In genomic region chr2:38586926-38587325, GRCh38 we compare ENCODE assay signal across 1 cellular context.
TF ChIP-seq lines count a peak whose summit lies in the region.

No MANE protein-coding gene starts in this region.

TF ChIP-seq in GM23338, 12 proteins besides CTCF, POLR2A, EP300 and RAD21 (continued from another document):
- TF ChIP-seq, protein P1, sequence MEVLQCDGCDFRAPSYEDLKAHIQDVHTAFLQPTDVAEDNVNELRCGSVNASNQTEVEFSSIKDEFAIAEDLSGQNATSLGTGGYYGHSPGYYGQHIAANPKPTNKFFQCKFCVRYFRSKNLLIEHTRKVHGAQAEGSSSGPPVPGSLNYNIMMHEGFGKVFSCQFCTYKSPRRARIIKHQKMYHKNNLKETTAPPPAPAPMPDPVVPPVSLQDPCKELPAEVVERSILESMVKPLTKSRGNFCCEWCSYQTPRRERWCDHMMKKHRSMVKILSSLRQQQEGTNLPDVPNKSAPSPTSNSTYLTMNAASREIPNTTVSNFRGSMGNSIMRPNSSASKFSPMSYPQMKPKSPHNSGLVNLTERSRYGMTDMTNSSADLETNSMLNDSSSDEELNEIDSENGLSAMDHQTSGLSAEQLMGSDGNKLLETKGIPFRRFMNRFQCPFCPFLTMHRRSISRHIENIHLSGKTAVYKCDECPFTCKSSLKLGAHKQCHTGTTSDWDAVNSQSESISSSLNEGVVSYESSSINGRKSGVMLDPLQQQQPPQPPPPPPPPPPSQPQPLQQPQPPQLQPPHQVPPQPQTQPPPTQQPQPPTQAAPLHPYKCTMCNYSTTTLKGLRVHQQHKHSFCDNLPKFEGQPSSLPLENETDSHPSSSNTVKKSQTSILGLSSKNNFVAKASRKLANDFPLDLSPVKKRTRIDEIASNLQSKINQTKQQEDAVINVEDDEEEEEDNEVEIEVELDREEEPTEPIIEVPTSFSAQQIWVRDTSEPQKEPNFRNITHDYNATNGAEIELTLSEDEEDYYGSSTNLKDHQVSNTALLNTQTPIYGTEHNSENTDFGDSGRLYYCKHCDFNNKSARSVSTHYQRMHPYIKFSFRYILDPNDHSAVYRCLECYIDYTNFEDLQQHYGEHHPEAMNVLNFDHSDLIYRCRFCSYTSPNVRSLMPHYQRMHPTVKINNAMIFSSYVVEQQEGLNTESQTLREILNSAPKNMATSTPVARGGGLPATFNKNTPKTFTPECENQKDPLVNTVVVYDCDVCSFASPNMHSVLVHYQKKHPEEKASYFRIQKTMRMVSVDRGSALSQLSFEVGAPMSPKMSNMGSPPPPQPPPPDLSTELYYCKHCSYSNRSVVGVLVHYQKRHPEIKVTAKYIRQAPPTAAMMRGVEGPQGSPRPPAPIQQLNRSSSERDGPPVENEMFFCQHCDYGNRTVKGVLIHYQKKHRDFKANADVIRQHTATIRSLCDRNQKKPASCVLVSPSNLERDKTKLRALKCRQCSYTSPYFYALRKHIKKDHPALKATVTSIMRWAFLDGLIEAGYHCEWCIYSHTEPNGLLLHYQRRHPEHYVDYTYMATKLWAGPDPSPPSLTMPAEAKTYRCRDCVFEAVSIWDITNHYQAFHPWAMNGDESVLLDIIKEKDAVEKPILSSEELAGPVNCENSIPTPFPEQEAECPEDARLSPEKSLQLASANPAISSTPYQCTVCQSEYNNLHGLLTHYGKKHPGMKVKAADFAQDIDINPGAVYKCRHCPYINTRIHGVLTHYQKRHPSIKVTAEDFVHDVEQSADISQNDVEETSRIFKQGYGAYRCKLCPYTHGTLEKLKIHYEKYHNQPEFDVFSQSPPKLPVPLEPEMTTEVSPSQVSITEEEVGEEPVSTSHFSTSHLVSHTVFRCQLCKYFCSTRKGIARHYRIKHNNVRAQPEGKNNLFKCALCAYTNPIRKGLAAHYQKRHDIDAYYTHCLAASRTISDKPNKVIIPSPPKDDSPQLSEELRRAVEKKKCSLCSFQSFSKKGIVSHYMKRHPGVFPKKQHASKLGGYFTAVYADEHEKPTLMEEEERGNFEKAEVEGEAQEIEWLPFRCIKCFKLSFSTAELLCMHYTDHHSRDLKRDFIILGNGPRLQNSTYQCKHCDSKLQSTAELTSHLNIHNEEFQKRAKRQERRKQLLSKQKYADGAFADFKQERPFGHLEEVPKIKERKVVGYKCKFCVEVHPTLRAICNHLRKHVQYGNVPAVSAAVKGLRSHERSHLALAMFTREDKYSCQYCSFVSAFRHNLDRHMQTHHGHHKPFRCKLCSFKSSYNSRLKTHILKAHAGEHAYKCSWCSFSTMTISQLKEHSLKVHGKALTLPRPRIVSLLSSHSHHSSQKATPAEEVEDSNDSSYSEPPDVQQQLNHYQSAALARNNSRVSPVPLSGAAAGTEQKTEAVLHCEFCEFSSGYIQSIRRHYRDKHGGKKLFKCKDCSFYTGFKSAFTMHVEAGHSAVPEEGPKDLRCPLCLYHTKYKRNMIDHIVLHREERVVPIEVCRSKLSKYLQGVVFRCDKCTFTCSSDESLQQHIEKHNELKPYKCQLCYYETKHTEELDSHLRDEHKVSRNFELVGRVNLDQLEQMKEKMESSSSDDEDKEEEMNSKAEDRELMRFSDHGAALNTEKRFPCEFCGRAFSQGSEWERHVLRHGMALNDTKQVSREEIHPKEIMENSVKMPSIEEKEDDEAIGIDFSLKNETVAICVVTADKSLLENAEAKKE (CRISPR knock-in tag; IDR thresholded peaks at IDR 0.05): no peak
- TF ChIP-seq POLR2AphosphoS5 (IDR thresholded peaks at IDR 0.05; ENCODE audit: low read depth) (no peak), EZH2 (IDR thresholded peaks at IDR 0.05; ENCODE audit: low read depth, unreplicated experiment) (no peak), ZNF331 (CRISPR knock-in tag; IDR thresholded peaks at IDR 0.05; ENCODE audit: low read depth) (no peak), CREB1 (CRISPR knock-in tag; IDR thresholded peaks at IDR 0.05; ENCODE audit: low read depth) (no peak), NANOG (IDR thresholded peaks at IDR 0.05; ENCODE audit: borderline replicate concordance) (no peak), ETS1 (IDR thresholded peaks at IDR 0.05) (no peak), STAT1 (IDR thresholded peaks at IDR 0.05; ENCODE audit: unreplicated experiment) (no peak), ZNF114 (CRISPR knock-in tag; IDR thresholded peaks at IDR 0.05) (no peak), EZH2phosphoT487 (IDR thresholded peaks at IDR 0.05; ENCODE audit: unreplicated experiment) (no peak)
- TF ChIP-seq, protein P2, sequence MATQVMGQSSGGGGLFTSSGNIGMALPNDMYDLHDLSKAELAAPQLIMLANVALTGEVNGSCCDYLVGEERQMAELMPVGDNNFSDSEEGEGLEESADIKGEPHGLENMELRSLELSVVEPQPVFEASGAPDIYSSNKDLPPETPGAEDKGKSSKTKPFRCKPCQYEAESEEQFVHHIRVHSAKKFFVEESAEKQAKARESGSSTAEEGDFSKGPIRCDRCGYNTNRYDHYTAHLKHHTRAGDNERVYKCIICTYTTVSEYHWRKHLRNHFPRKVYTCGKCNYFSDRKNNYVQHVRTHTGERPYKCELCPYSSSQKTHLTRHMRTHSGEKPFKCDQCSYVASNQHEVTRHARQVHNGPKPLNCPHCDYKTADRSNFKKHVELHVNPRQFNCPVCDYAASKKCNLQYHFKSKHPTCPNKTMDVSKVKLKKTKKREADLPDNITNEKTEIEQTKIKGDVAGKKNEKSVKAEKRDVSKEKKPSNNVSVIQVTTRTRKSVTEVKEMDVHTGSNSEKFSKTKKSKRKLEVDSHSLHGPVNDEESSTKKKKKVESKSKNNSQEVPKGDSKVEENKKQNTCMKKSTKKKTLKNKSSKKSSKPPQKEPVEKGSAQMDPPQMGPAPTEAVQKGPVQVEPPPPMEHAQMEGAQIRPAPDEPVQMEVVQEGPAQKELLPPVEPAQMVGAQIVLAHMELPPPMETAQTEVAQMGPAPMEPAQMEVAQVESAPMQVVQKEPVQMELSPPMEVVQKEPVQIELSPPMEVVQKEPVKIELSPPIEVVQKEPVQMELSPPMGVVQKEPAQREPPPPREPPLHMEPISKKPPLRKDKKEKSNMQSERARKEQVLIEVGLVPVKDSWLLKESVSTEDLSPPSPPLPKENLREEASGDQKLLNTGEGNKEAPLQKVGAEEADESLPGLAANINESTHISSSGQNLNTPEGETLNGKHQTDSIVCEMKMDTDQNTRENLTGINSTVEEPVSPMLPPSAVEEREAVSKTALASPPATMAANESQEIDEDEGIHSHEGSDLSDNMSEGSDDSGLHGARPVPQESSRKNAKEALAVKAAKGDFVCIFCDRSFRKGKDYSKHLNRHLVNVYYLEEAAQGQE (IDR thresholded peaks at IDR 0.05; ENCODE audit: unreplicated experiment): no peak
TF ChIP-seq in GM23338: peak in this region for 0.
